24 cellular contexts compared by ENCODE assay signal in genomic region chr7:6691103-6691502, GRCh38. TPM values are rescaled to one million over a fixed set of nuclear protein-coding genes. Genes with fewer than 3 reads are reported as not detected.
DNase-seq lines count a peak whose midpoint lies in the region; ATAC-seq, FAIRE-seq and TF ChIP-seq lines count a peak whose summit lies in the region.
"Had no signal": no experiment of that assay in that cellular context is flagged by ENCODE, and none has a peak within 500 bp of the region (broad histone marks: within the 10 kb centered on the region; RNA-seq: fewer than 3 reads in every experiment).

No MANE protein-coding gene starts in this region.

- SMC1A ChIA-PET in GM12878 (lab: Charles Lee; ENCODE audit: uncharacterized antibody, unreplicated experiment) = no interaction called here

- H4K20me1 ChIP-seq in BLaER1 treated with 17β-estradiol and CSF1 and Interleukin-3, amounts not matched to agents 10 nM and 100 nM = no peaks in the 10 kb centered on the region
- no peaks in the 10 kb centered on the region for H4K20me1 ChIP-seq in GM12878 (ENCODE audit: control insufficient read depth, insufficient read depth)

- intact Hi-C loops in GM12878 (cut with micrococcal nuclease; ENCODE audit: unreplicated experiment) (no loop called here), stomach (cut with DNase I; ENCODE audit: low total_unique reads) (no loop called here)
- intact Hi-C loops in activated CD8-positive, alpha-beta T cell treated with anti-CD3 and anti-CD28 coated beads for 36 hours (cut with micrococcal nuclease) = no loop called here

- TF ChIP-seq EP300 in GM12878 (IDR thresholded peaks at IDR 0.05; ENCODE audit: borderline replicate concordance in 1 of 2, control insufficient read depth in 1 of 2, low read depth in 2 of 2, low read length in 2 of 2) = no peak
- TF ChIP-seq EP300 in stomach (IDR thresholded peaks at IDR 0.05) = no peak

- RAD21 ChIA-PET in GM12878 (lab: Charles Lee; ENCODE audit: unreplicated experiment) = no interaction called here

- TF ChIP-seq CTCF in GM12878 (IDR thresholded peaks at IDR 0.05 in 2 of 3, conservative IDR thresholded peaks at IDR 0.05 in 1 of 3; ENCODE audit: control insufficient read depth in 2 of 3, extremely low read depth in 1 of 3, insufficient read depth in 1 of 3, low read depth in 3 of 3, low read length in 3 of 3) = no peak
- no peak for TF ChIP-seq CTCF in stomach (IDR thresholded peaks at IDR 0.05)
- TF ChIP-seq CTCF in activated CD8-positive, alpha-beta T cell treated with anti-CD3 and anti-CD28 coated beads for 36 hours (IDR thresholded peaks at IDR 0.05) = no peak

- no TSS peak for BruUV-seq in GM12878 (replicated peaks; lab: Mats Ljungman, UMichigan)

- H3K9me3 ChIP-seq in BLaER1 treated with 17β-estradiol and CSF1 and Interleukin-3, amounts not matched to agents 10 nM and 100 nM (replicated peaks in 1 of 11) = peaks cover 100% of the 10 kb centered on the region in 11 experiments
- H3K9me3 ChIP-seq in GM12878 (replicated peaks; ENCODE audit: control insufficient read depth, insufficient read depth, low read length) (peaks cover 81% of the 10 kb centered on the region), mucosa of stomach (ENCODE audit: control insufficient read depth, low read length) (peaks cover 50% of the 10 kb centered on the region), stomach (peaks cover 82 to 100% (median 100%) of the 10 kb centered on the region in 4 donors)

- no peak for FAIRE-seq in GM12878 (lab: Jason Lieb, UNC)
- FAIRE-seq: G401.6, islet of Langerhans had no signal

- POLR2A ChIA-PET in HEK293T (lab: Yijun Ruan, JAX) (no interaction called here), GM12878 (lab: Charles Lee) (no interaction called here)
- POLR2A ChIA-PET in activated CD8-positive, alpha-beta T cell treated with anti-CD3 and anti-CD28 coated beads for 36 hours (lab: Charles Lee) = no interaction called here

- H3K27ac Mint-ChIP-seq in activated CD8-positive, alpha-beta T cell treated with anti-CD3 and anti-CD28 coated beads for 36 hours = no peak overlapping the region
- H3K27ac Mint-ChIP-seq: CD14-positive monocyte had no signal

- no peak for ATAC-seq in GM12878
- no peak for ATAC-seq in HG02588 (IDR thresholded peaks at IDR 0.05; ENCODE audit: unreplicated experiment)
- no peak for ATAC-seq in activated CD8-positive, alpha-beta T cell treated with anti-CD3 and anti-CD28 coated beads for 36 hours
- ATAC-seq: foreskin keratinocyte had no signal

- no peaks in the 10 kb centered on the region for H3K27me3 Mint-ChIP-seq in activated CD8-positive, alpha-beta T cell treated with anti-CD3 and anti-CD28 coated beads for 36 hours
- H3K27me3 Mint-ChIP-seq: activated naive CD4-positive, alpha-beta T cell treated with anti-CD3 and anti-CD28 coated beads, Interleukin-2, amount 10 ng/mL, durations not matched to agents 7 days and 5 days had no signal

- CTCF ChIA-PET in HEK293T (lab: Yijun Ruan, JAX) = no interaction called here
- CTCF ChIA-PET in GM12878 (lab: Yijun Ruan, JAX) = no interaction called here
- CTCF ChIA-PET in activated CD8-positive, alpha-beta T cell treated with anti-CD3 and anti-CD28 coated beads for 36 hours (lab: Charles Lee) = no interaction called here

- no peak overlapping the region for H3K4me2 ChIP-seq in BLaER1 treated with 17β-estradiol and CSF1 and Interleukin-3, amounts not matched to agents 10 nM and 100 nM
- H3K4me2 ChIP-seq in GM12878 (ENCODE audit: control insufficient read depth, insufficient read depth) = no peak overlapping the region

- TF ChIP-seq POLR2A in GM12878 (IDR thresholded peaks at IDR 0.05; ENCODE audit: low read depth, low read length) = no peak
- TF ChIP-seq POLR2A in stomach (IDR thresholded peaks at IDR 0.05) = no peak

- 88% methylated on average over 4 of the region's 4 CpGs for WGBS in GM12878 (ENCODE audit: insufficient coverage, insufficient replicate concordance, low lambda C conversion rate, missing lambda C conversion rate)
- 96 to 99% (median 98%) methylated on average over 4 of the region's 4 CpGs for WGBS in stomach, 5 donors

- peaks cover 100% of the 10 kb centered on the region in 11 experiments for H3K36me3 ChIP-seq in BLaER1 treated with 17β-estradiol and CSF1 and Interleukin-3, amounts not matched to agents 10 nM and 100 nM
- H3K36me3 ChIP-seq in GM12878 (ENCODE audit: control insufficient read depth in 2 of 2, insufficient read depth in 2 of 2, low read length in 1 of 2) (peaks cover 13 to 69% of the 10 kb centered on the region in 2 experiments), mucosa of stomach (ENCODE audit: control insufficient read depth, insufficient read depth, low read length) (peaks cover 32% of the 10 kb centered on the region), stomach (peaks cover 87 to 100% (median 99%) of the 10 kb centered on the region in 4 donors)

- H3K79me2 ChIP-seq in GM12878 (ENCODE audit: control insufficient read depth, insufficient read depth, low read length) = no peaks in the 10 kb centered on the region

- no peaks in the 10 kb centered on the region for H3K4me1 ChIP-seq in BLaER1 treated with 17β-estradiol and CSF1 and Interleukin-3, amounts not matched to agents 10 nM and 100 nM
- H3K4me1 ChIP-seq in GM12878 (ENCODE audit: control insufficient read depth, insufficient read depth, low read length) (no peaks in the 10 kb centered on the region), mucosa of stomach (ENCODE audit: control insufficient read depth, insufficient read depth, low read length) (no peaks in the 10 kb centered on the region), stomach (no peaks in the 10 kb centered on the region)
- H3K4me1 ChIP-seq: ascending aorta, foreskin keratinocyte, vagina had no signal

- no peak overlapping the region for H3K4me3 Mint-ChIP-seq in activated CD8-positive, alpha-beta T cell treated with anti-CD3 and anti-CD28 coated beads for 36 hours
- H3K4me3 Mint-ChIP-seq: activated naive CD4-positive, alpha-beta T cell treated with anti-CD3 and anti-CD28 coated beads, Interleukin-2, amount 10 ng/mL, durations not matched to agents 7 days and 5 days; CD14-positive monocyte had no signal

- TF ChIP-seq RAD21 in GM12878 (IDR thresholded peaks at IDR 0.05; ENCODE audit: insufficient read depth, low read depth, low read length) = no peak

- no peak overlapping the region for H3K27ac ChIP-seq in BLaER1 treated with 17β-estradiol and CSF1 and Interleukin-3, amounts not matched to agents 10 nM and 100 nM
- H3K27ac ChIP-seq in GM12878 (ENCODE audit: control insufficient read depth, insufficient read depth) (no peak overlapping the region), stomach (no peak overlapping the region)
- H3K27ac ChIP-seq: ascending aorta, foreskin keratinocyte, vagina had no signal

- no peak for DNase-seq in HEK293T (ENCODE audit: extremely low spot score)
- no peak for DNase-seq in GM12878 (ENCODE audit: low read depth, low spot score)
- DNase-seq in stomach = no peak
- no peak for DNase-seq in activated CD8-positive, alpha-beta T cell treated with anti-CD3 and anti-CD28 coated beads for 36 hours
- DNase-seq in NCI-H446 (lab: John Stamatoyannopoulos, UW) = no peak
- DNase-seq: activated CD4-positive, CD25-positive, alpha-beta regulatory T cell treated with anti-CD3 and anti-CD28 coated beads, Interleukin-2, amount 50 U/mL, for 72 hours; activated naive CD4-positive, alpha-beta T cell treated with anti-CD3 and anti-CD28 coated beads, Interleukin-2, amount 10 ng/mL, durations not matched to agents 7 days and 5 days; activated T-cell treated with anti-CD3 and anti-CD28 coated beads, Interleukin-2, amount 50 U/mL, for 48 hours; central memory CD4-positive, alpha-beta T cell; NCI-H1105 treated with DMSO at 0.1 percent for 48 hours; NCI-H2029 treated with DMSO at 0.1 percent for 48 hours; NCI-H345; posterior cingulate gyrus; SHP77 treated with DMSO at 0.1 percent for 48 hours; substantia nigra had no signal

- H3K27me3 ChIP-seq in BLaER1 treated with 17β-estradiol and CSF1 and Interleukin-3, amounts not matched to agents 10 nM and 100 nM = peaks cover 0 to 3% (median 0%) of the 10 kb centered on the region in 11 experiments; a peak in 4 of 22 replicates
- H3K27me3 ChIP-seq in GM12878 (replicated peaks in 1 of 2; ENCODE audit: control insufficient read depth in 2 of 2, insufficient read depth in 2 of 2, low read length in 1 of 2) (no peaks in the 10 kb centered on the region), mucosa of stomach (ENCODE audit: control insufficient read depth, insufficient read depth, low read length) (no peaks in the 10 kb centered on the region), stomach (no peaks in the 10 kb centered on the region)
- H3K27me3 ChIP-seq: ascending aorta, foreskin keratinocyte, vagina had no signal

- H3K9me3 Mint-ChIP-seq in activated CD8-positive, alpha-beta T cell treated with anti-CD3 and anti-CD28 coated beads for 36 hours = peaks cover 64% of the 10 kb centered on the region

- peak overlapping the region; percentile 24 to 52 (median 42) for H3K4me3 ChIP-seq in BLaER1 treated with 17β-estradiol and CSF1 and Interleukin-3, amounts not matched to agents 10 nM and 100 nM
- no peak overlapping the region for H3K4me3 ChIP-seq in GM12878
- peak overlapping the region; percentile 11 for H3K4me3 ChIP-seq in mucosa of stomach (ENCODE audit: low read length)
- no peak overlapping the region for H3K4me3 ChIP-seq in stomach

- H3K36me3 Mint-ChIP-seq in activated CD8-positive, alpha-beta T cell treated with anti-CD3 and anti-CD28 coated beads for 36 hours (ENCODE audit: low read depth) = no peaks in the 10 kb centered on the region

- no peak overlapping the region for H3K9ac ChIP-seq in BLaER1 treated with 17β-estradiol and CSF1 and Interleukin-3, amounts not matched to agents 10 nM and 100 nM
- H3K9ac ChIP-seq in GM12878 (ENCODE audit: control insufficient read depth, insufficient read depth, low read length) (no peak overlapping the region), mucosa of stomach (ENCODE audit: low read length) (no peak overlapping the region)

- in situ Hi-C loops in GM12878 (cut with MboI) = loop anchor here (10.0 kb wide), 1 partner anchor 1626 kb away; no protein-coding TSS in a partner anchor

- H2AFZ ChIP-seq in GM12878 (ENCODE audit: control insufficient read depth, low read depth, low read length) = no peak overlapping the region

- no peaks in the 10 kb centered on the region for H3K4me1 Mint-ChIP-seq in activated CD8-positive, alpha-beta T cell treated with anti-CD3 and anti-CD28 coated beads for 36 hours (ENCODE audit: low read depth)
- H3K4me1 Mint-ChIP-seq: activated naive CD4-positive, alpha-beta T cell treated with anti-CD3 and anti-CD28 coated beads, Interleukin-2, amount 10 ng/mL, durations not matched to agents 7 days and 5 days; CD14-positive monocyte had no signal

RNA-seq across cellular contexts. Expression of gene ZNF12, which starts 15.6 kb away (rescaled TPM):
- total RNA-seq in GM12878 (2013; cell fraction: nucleolus; rRNA removed) = 85.3 and 92.5 TPM in 2 replicates
- total RNA-seq in GM12878 (2014; rRNA removed) (17.4 and 18.6 TPM in 2 replicates), GM12878 (2014; rRNA removed; fragmentation: Illumina TruSeq; extraction: Trizol) (17.3 and 19.2 TPM in 2 replicates), GM12878 (2021) (20.4 and 22.6 TPM in 2 replicates), stomach (100 to 1,000 TPM in 1 of 5 donors, 10 to 100 TPM in 4; 21.9 to 222 (median 37.1) TPM)
- 6.4 TPM for polyA plus RNA-seq in GM12878 (2011; ENCODE audit: low read depth)
- polyA plus RNA-seq in GM12878 (2011; rRNA removed) (38.1 and 58.1 TPM in 2 replicates), GM12878 (2014; fragmentation: Illumina TruSeq; extraction: Trizol) (17.8 and 18.1 TPM in 2 replicates), GM12878 (2014; fragmentation: Nextera tagmentation; extraction: Ambion mirVana) (1 to 10 TPM; 6.7 to 7.2 TPM), GM12878 (2014; rRNA removed) (11.4 and 16.2 TPM in 2 replicates), GM12878 (2016; fragmentation: Nextera tagmentation; extraction: Ambion mirVana) (10 to 100 TPM in 1 of 2 experiments, 1 to 10 TPM in 1; 8.7 to 10.1 TPM), stomach (1 to 10 TPM; 3.9 to 7.3 (median 6.6) TPM)
- polyA plus RNA-seq in GM12878 (2011; cell fraction: cytosol; rRNA removed) = 11.3 and 12.9 TPM in 2 replicates
- 64.0 and 95.4 TPM in 2 replicates for polyA plus RNA-seq in GM12878 (2011; cell fraction: nucleus; rRNA removed)
- 12.3 and 18.3 TPM in 2 replicates for polyA plus RNA-seq in GM12878 (2012)
- 23.6 and 35.8 TPM in 2 replicates for polyA minus RNA-seq in GM12878 (2011; rRNA and poly(A)+ RNA removed)
- polyA minus RNA-seq in GM12878 (2011; cell fraction: cytosol; rRNA and poly(A)+ RNA removed) = 8.9 and 17.6 TPM in 2 replicates
- 20.7 and 20.9 TPM in 2 replicates for polyA minus RNA-seq in GM12878 (2011; cell fraction: nucleus; rRNA and poly(A)+ RNA removed)
- 10 to 100 TPM; 20.6 to 22.7 TPM for total RNA-seq in activated CD8-positive, alpha-beta T cell treated with anti-CD3 and anti-CD28 coated beads for 36 hours

RNA-seq across cellular contexts. Expression of gene ZNF316, which starts 54.0 kb away (rescaled TPM):
- 42.1 and 54.6 TPM in 2 replicates for total RNA-seq in GM12878 (2013; cell fraction: nucleolus; rRNA removed)
- total RNA-seq in GM12878 (2014; rRNA removed) = 10.4 and 12.8 TPM in 2 replicates
- total RNA-seq in GM12878 (2014; rRNA removed; fragmentation: Illumina TruSeq; extraction: Trizol) = 4.3 and 5.4 TPM in 2 replicates
- total RNA-seq in GM12878 (2021) = 22.7 and 28.9 TPM in 2 replicates
- polyA plus RNA-seq in GM12878 (2011; ENCODE audit: low read depth) = 7.2 TPM
- 12.5 and 13.8 TPM in 2 replicates for polyA plus RNA-seq in GM12878 (2011; rRNA removed)
- 8.4 and 13.7 TPM in 2 replicates for polyA plus RNA-seq in GM12878 (2011; cell fraction: cytosol; rRNA removed)
- polyA plus RNA-seq in GM12878 (2011; cell fraction: nucleus; rRNA removed) = 66.9 and 83.1 TPM in 2 replicates
- 21.4 and 26.2 TPM in 2 replicates for polyA plus RNA-seq in GM12878 (2012)
- 6.1 and 9.2 TPM in 2 replicates for polyA plus RNA-seq in GM12878 (2014; fragmentation: Illumina TruSeq; extraction: Trizol)
- polyA plus RNA-seq in GM12878 (2014; fragmentation: Nextera tagmentation; extraction: Ambion mirVana) = under 1 TPM; 0.03 to 0.26 TPM
- 15.1 and 19.3 TPM in 2 replicates for polyA plus RNA-seq in GM12878 (2014; rRNA removed)
- polyA plus RNA-seq in GM12878 (2016; fragmentation: Nextera tagmentation; extraction: Ambion mirVana) = 1 to 10 TPM in 1 of 2 experiments, under 1 TPM in 1; 0.30 to 1.1 TPM
- 4.6 and 8.1 TPM in 2 replicates for polyA minus RNA-seq in GM12878 (2011; rRNA and poly(A)+ RNA removed)
- polyA minus RNA-seq in GM12878 (2011; cell fraction: cytosol; rRNA and poly(A)+ RNA removed) = 4.3 and 7.5 TPM in 2 replicates
- 8.0 and 12.3 TPM in 2 replicates for polyA minus RNA-seq in GM12878 (2011; cell fraction: nucleus; rRNA and poly(A)+ RNA removed)
- total RNA-seq in stomach = 10 to 100 TPM; 13.4 to 62.6 (median 30.0) TPM
- 10 to 100 TPM in 2 of 3 donors, 1 to 10 TPM in 1; 7.2 to 13.0 (median 10.8) TPM for polyA plus RNA-seq in stomach
- 10 to 100 TPM; 17.7 to 18.8 TPM for total RNA-seq in activated CD8-positive, alpha-beta T cell treated with anti-CD3 and anti-CD28 coated beads for 36 hours

Comparison
In these comparisons a context has a peak if more than half of its experiments do, and no peak if none do; other contexts are left out.
1. H3K4me3 ChIP-seq: peak in BLaER1 treated with 17β-estradiol and CSF1 and Interleukin-3, amounts not matched to agents 10 nM and 100 nM (10 of 10) and mucosa of stomach (single experiment); none in GM12878 (single experiment) and stomach (0 of 4).